In genomic region chr12:78898416-78898815, GRCh38 we compare ENCODE assay signal across 10 cellular contexts. TPM values are rescaled to one million over a fixed set of nuclear protein-coding genes. Genes with fewer than 3 reads are reported as not detected.
DNase-seq lines count a peak whose midpoint lies in the region; ATAC-seq, FAIRE-seq and TF ChIP-seq lines count a peak whose summit lies in the region.
"Had no signal": no experiment of that assay in that cellular context is flagged by ENCODE, and none has a peak within 500 bp of the region (broad histone marks: within the 10 kb centered on the region; RNA-seq: fewer than 3 reads in every experiment).

No MANE protein-coding gene starts in this region.

- intact Hi-C loops in right lobe of liver (cut with DNase I) (no loop called here), HepG2 (cut with micrococcal nuclease; ENCODE audit: unreplicated experiment) (no loop called here), left cardiac atrium (cut with DNase I) (no loop called here)

- 58% methylated on average over 1 of the region's 1 CpG for WGBS in right lobe of liver (ENCODE audit: insufficient coverage, low coverage, low lambda C conversion rate, missing lambda C conversion rate)
- 0% methylated on average over 1 of the region's 1 CpG for WGBS in HepG2 (ENCODE audit: low lambda C conversion rate)

- POLR2A ChIA-PET in HepG2 (lab: Yijun Ruan, JAX): no interaction called here

- H3K36me3 ChIP-seq in right lobe of liver (no peaks in the 10 kb centered on the region), HepG2 (replicated peaks in 1 of 2; ENCODE audit: control insufficient read depth in 1 of 2, insufficient read depth in 2 of 2, low read length in 2 of 2) (no peaks in the 10 kb centered on the region)

- no TSS peak for BruUV-seq in HepG2 (replicated peaks; lab: Mats Ljungman, UMichigan)

- FAIRE-seq in HepG2 (lab: Jason Lieb, UNC): no peak

- H3K4me2 ChIP-seq in HepG2 (ENCODE audit: low read depth, low read length): no peak overlapping the region

- no peaks in the 10 kb centered on the region for H3K9me3 ChIP-seq in right lobe of liver
- no peaks in the 10 kb centered on the region for H3K9me3 ChIP-seq in HepG2 (ENCODE audit: low read length)

- peak; percentile 24 to 51 (median 42) for DNase-seq in right lobe of liver
- no peak for DNase-seq in HepG2 (ENCODE audit: low spot score)
- peak; percentile 49 for DNase-seq in SHP77 treated with DMSO at 0.1 percent for 48 hours (lab: John Stamatoyannopoulos, UW)
- DNase-seq in left cardiac atrium: peak; percentile 22
- no peak for DNase-seq in RKO (ENCODE audit: low spot score)
- no peak for DNase-seq in NCI-H526 treated with DMSO at 0.1 percent for 48 hours (lab: John Stamatoyannopoulos, UW)
- DNase-seq: natural killer cell, T-cell had no signal

- in situ Hi-C loops in HepG2 (cut with HindIII; ENCODE audit: extremely low pct_ligation_motif_present, low pct_unique_long_range_greater_than_20kb): no loop called here

- no peaks in the 10 kb centered on the region for H3K79me2 ChIP-seq in HepG2 (ENCODE audit: insufficient read depth, low read length)

- H3K4me1 ChIP-seq in right lobe of liver: no peaks in the 10 kb centered on the region
- no peaks in the 10 kb centered on the region for H3K4me1 ChIP-seq in HepG2 (ENCODE audit: insufficient read depth, low read length)

- TF ChIP-seq EP300 in HepG2 (IDR thresholded peaks at IDR 0.05; ENCODE audit: low read depth in 2 of 2, low read length in 2 of 2) (no peak), HepG2 (CRISPR knock-in tag; IDR thresholded peaks at IDR 0.05; ENCODE audit: borderline replicate concordance) (no peak)

- H3K27ac ChIP-seq in right lobe of liver (no peak overlapping the region), HepG2 (ENCODE audit: extremely low read length, insufficient read depth, low read length) (no peak overlapping the region)

- TF ChIP-seq CTCF in right lobe of liver (IDR thresholded peaks at IDR 0.05) (no peak), HepG2 (CRISPR knock-in tag; IDR thresholded peaks at IDR 0.05) (no peak)

- TF ChIP-seq POLR2A in right lobe of liver (IDR thresholded peaks at IDR 0.05) (no peak), HepG2 (IDR thresholded peaks at IDR 0.05; ENCODE audit: insufficient read depth in 1 of 2, low read depth in 2 of 2, low read length in 2 of 2) (no peak)

- no peak overlapping the region for H2AFZ ChIP-seq in HepG2 (ENCODE audit: low read length)

- H3K27me3 ChIP-seq in right lobe of liver (no peaks in the 10 kb centered on the region), HepG2 (ENCODE audit: control insufficient read depth in 1 of 2, insufficient read depth in 2 of 2, low read length in 2 of 2) (no peaks in the 10 kb centered on the region)

- ATAC-seq in right lobe of liver (peak in 1 of 4 donors; percentile 39), HepG2 (no peak), left cardiac atrium (no peak), GM18498 (IDR thresholded peaks at IDR 0.05; ENCODE audit: unreplicated experiment) (no peak), HG02759 (IDR thresholded peaks at IDR 0.05; ENCODE audit: unreplicated experiment) (no peak)
- ATAC-seq: natural killer cell, T-cell had no signal

- H3K4me3 ChIP-seq in right lobe of liver (no peak overlapping the region), HepG2 (replicated peaks in 1 of 3; ENCODE audit: insufficient read depth in 1 of 3, low read depth in 2 of 3, low read length in 3 of 3) (no peak overlapping the region)

- no peak for TF ChIP-seq RAD21 in HepG2 (CRISPR knock-in tag; IDR thresholded peaks at IDR 0.05)

- H4K20me1 ChIP-seq in HepG2 (ENCODE audit: insufficient read depth, low read length): no peaks in the 10 kb centered on the region

- H3K9ac ChIP-seq in HepG2 (ENCODE audit: insufficient read depth, low read depth, low read length): no peak overlapping the region

- CTCF ChIA-PET in HepG2 (lab: Yijun Ruan, JAX; ENCODE audit: low intra/inter-chr PET ratio, low total read pairs): no interaction called here

TF ChIP-seq in HepG2, 621 proteins besides CTCF, POLR2A, EP300 and RAD21 (continues in another document):
- no peak for TF ChIP-seq ZNF414 (CRISPR knock-in tag; IDR thresholded peaks at IDR 0.05)
- no peak for TF ChIP-seq ZNF589 (CRISPR knock-in tag; conservative IDR thresholded peaks at IDR 0.05)
- TF ChIP-seq MIXL1 (CRISPR knock-in tag; IDR thresholded peaks at IDR 0.05): no peak
- TF ChIP-seq SUZ12 (IDR thresholded peaks at IDR 0.05; ENCODE audit: low read depth, low read length): no peak
- TF ChIP-seq ZNF646 (CRISPR knock-in tag; IDR thresholded peaks at IDR 0.05): no peak
- no peak for TF ChIP-seq ZEB1 (IDR thresholded peaks at IDR 0.05; ENCODE audit: insufficient replicate concordance, low read depth)
- TF ChIP-seq HOXA3 (CRISPR knock-in tag; IDR thresholded peaks at IDR 0.05): no peak
- TF ChIP-seq NCOA2 (CRISPR knock-in tag; IDR thresholded peaks at IDR 0.05): no peak
- no peak for TF ChIP-seq MEIS2 (CRISPR knock-in tag; IDR thresholded peaks at IDR 0.05)

RNA-seq across cellular contexts. Expression of gene SYT1, which starts 33.8 kb away (rescaled TPM):
- total RNA-seq in right lobe of liver: 1 to 10 TPM in 2 of 6 experiments, under 1 TPM in 4; 0.35 to 1.9 (median 0.81) TPM
- not detected in 2 replicates for total RNA-seq in HepG2 (2016; rRNA removed; fragmentation: Illumina TruSeq; extraction: Trizol)
- not detected in 2 replicates for total RNA-seq in HepG2 (2016; cell fraction: cytosol; rRNA removed; fragmentation: Illumina TruSeq; extraction: Trizol; ENCODE audit: low read depth)
- not detected in 2 replicates for total RNA-seq in HepG2 (2016; cell fraction: insoluble cytoplasmic fraction; rRNA removed; fragmentation: Illumina TruSeq; extraction: Trizol)
- not detected in 2 replicates for total RNA-seq in HepG2 (2016; cell fraction: membrane; rRNA removed; fragmentation: Illumina TruSeq; extraction: Trizol)
- total RNA-seq in HepG2 (2016; cell fraction: nucleus; rRNA removed; fragmentation: Illumina TruSeq; extraction: Trizol): not detected in 2 replicates
- polyA plus RNA-seq in HepG2 (2011; rRNA removed): not detected in 2 replicates
- not detected in 2 replicates for polyA plus RNA-seq in HepG2 (2011; cell fraction: cytosol; rRNA removed)
- not detected in 2 replicates for polyA plus RNA-seq in HepG2 (2011; cell fraction: nucleus; rRNA removed)
- not detected in 2 replicates for polyA plus RNA-seq in HepG2 (2012)
- not detected in 2 replicates for polyA plus RNA-seq in HepG2 (2016; cell fraction: cytosol; fragmentation: Illumina TruSeq; extraction: Trizol; ENCODE audit: low read depth)
- polyA plus RNA-seq in HepG2 (2016; cell fraction: insoluble cytoplasmic fraction; fragmentation: Illumina TruSeq; extraction: Trizol; ENCODE audit: low read depth): not detected in 2 replicates
- polyA plus RNA-seq in HepG2 (2016; cell fraction: membrane; fragmentation: Illumina TruSeq; extraction: Trizol; ENCODE audit: low read depth): not detected in 2 replicates
- not detected in 2 replicates for polyA plus RNA-seq in HepG2 (2016; cell fraction: nucleus; fragmentation: Illumina TruSeq; extraction: Trizol; ENCODE audit: insufficient read depth, low read depth)
- 0.14 TPM in 1 of 2 replicates, not detected in the other for polyA minus RNA-seq in HepG2 (2011; rRNA and poly(A)+ RNA removed; ENCODE audit: low replicate concordance)
- not detected in 2 replicates for polyA minus RNA-seq in HepG2 (2011; cell fraction: cytosol; rRNA and poly(A)+ RNA removed)
- polyA minus RNA-seq in HepG2 (2011; cell fraction: nucleus; rRNA and poly(A)+ RNA removed): not detected in 2 replicates
- total RNA-seq in left cardiac atrium: 1 to 10 TPM in 1 of 2 donors, under 1 TPM in 1; 0.68 to 1.5 TPM
- total RNA-seq: natural killer cell had no signal

Comparison
In these comparisons a context has a peak if more than half of its experiments do, and no peak if none do; other contexts are left out.
1. DNase-seq: peak in right lobe of liver (3 of 3), SHP77 treated with DMSO at 0.1 percent for 48 hours (single experiment) and left cardiac atrium (single experiment); none in HepG2 (single experiment), RKO (single experiment) and NCI-H526 treated with DMSO at 0.1 percent for 48 hours (single experiment).